Comparison of ENCODE assay signal across 18 cellular contexts in genomic region chr6:159966981-159967380, GRCh38.
"Had no signal": no experiment of that assay in that cellular context is flagged by ENCODE, and none has a peak within 500 bp of the region (broad histone marks: within the 10 kb centered on the region; RNA-seq: fewer than 3 reads in every experiment).

No MANE protein-coding gene starts in this region.

- H3K4me3 ChIP-seq: lower lobe of right lung, pancreas, tibial artery, vagina had no signal

- ATAC-seq: activated naive CD4-positive, alpha-beta T cell treated with anti-CD3 and anti-CD28 coated beads, Interleukin-2, amount 50 U/mL, for 72 hours; left colon; lower lobe of right lung; pancreas; stimulated activated naive B cell treated with anti-CD40 and anti-IgM and Interleukin-4, amounts not matched to agents 10 μg/mL and 1 μg/mL and 100 μg/mL, for 72 hours; T-helper 17 cell had no signal

- H3K27me3 ChIP-seq: pancreas, tibial artery, vagina had no signal

- DNase-seq: activated CD4-positive, alpha-beta memory T cell treated with anti-CD3 and anti-CD28 coated beads, Interleukin-2, amount 10 ng/mL, durations not matched to agents 7 days and 5 days; activated effector memory CD4-positive, alpha-beta T cell treated with anti-CD3 and anti-CD28 coated beads, Interleukin-2, amount 50 U/mL, for 16 hours; activated T-cell treated with anti-CD3 and anti-CD28 coated beads, Interleukin-2, amount 50 U/mL, for 48 hours; caudate nucleus; cortex of kidney; effector CD4-positive, alpha-beta T cell; head of caudate nucleus; left colon; lower lobe of right lung; pancreas; stimulated activated CD4-positive, alpha-beta T cell treated with anti-CD3 and anti-CD28 coated beads, Interleukin-4, amount 100 ng/mL, for 1 hour; stimulated activated naive B cell treated with anti-CD40 and anti-IgM and Interleukin-4, amounts not matched to agents 10 μg/mL and 1 μg/mL and 100 μg/mL, for 72 hours; T-helper 17 cell; tibial artery; WERI-Rb-1 had no signal

- H3K27ac ChIP-seq: lower lobe of right lung, pancreas, tibial artery, WERI-Rb-1 had no signal

- H3K36me3 ChIP-seq: lower lobe of right lung, pancreas, tibial artery, vagina had no signal

- H3K9me3 ChIP-seq: lower lobe of right lung, pancreas, tibial artery, vagina had no signal

- FAIRE-seq: frontal cortex, pancreas had no signal
